ENCODE assay signal across 19 cellular contexts in the genomic region with DNA sequence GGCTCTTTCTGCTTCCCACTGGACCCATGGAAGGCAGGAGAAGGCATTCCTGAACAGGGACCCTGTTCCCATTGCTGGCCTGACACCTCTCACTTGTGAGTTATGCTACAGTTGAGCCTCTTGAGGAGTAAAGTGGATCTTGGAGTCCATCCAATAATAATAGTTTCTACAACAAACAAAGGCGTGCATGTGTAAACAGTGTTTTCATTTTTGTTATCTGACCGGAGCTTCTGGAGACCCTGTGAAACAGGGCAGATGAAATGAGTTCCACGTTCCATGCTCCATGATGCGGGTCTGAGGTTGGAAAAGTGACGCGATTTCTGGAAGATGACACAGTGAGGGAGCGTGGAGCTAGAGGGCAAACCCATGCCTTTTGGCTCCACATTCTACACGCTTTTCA.
A peak's percentile ranks its signal among the peaks of the same experiment; 100 is the strongest.
DNase-seq lines count a peak whose midpoint lies in the region; ATAC-seq and FAIRE-seq lines count a peak whose summit lies in the region.
"Had no signal": no experiment of that assay in that cellular context is flagged by ENCODE, and none has a peak within 500 bp of the region (broad histone marks: within the 10 kb centered on the region; RNA-seq: fewer than 3 reads in every experiment).

No MANE protein-coding gene starts in this region.

- no peaks in the 10 kb centered on the region for H3K27me3 Mint-ChIP-seq in T-helper 2 cell treated with Interferon-gamma antibody and Interleukin-4, amounts not matched to agents 5 μg/mL and 100 μg/mL, for 36 hours (ENCODE audit: low read depth)
- H3K27me3 Mint-ChIP-seq: CD4-positive, alpha-beta T cell had no signal

- no peak overlapping the region for H2BK12ac ChIP-seq in trophoblast cell (ENCODE audit: low read length)

- H4K91ac ChIP-seq in trophoblast cell (ENCODE audit: low read depth, low read length): no peak overlapping the region

- H3K4me2 ChIP-seq in trophoblast cell (ENCODE audit: low read length): no peak overlapping the region
- H3K4me2 ChIP-seq: PC-9 had no signal

- no peak overlapping the region for H3K27ac ChIP-seq in trophoblast cell (ENCODE audit: low read depth, low read length)
- H3K27ac ChIP-seq: 22Rv1, PC-9 had no signal

- H3K27me3 ChIP-seq in trophoblast cell (ENCODE audit: insufficient read depth, low read length): no peaks in the 10 kb centered on the region

- H2BK120ac ChIP-seq in trophoblast cell (ENCODE audit: insufficient read depth, low read length, poor library complexity): no peak overlapping the region

- no peak overlapping the region for H3K4me3 ChIP-seq in trophoblast cell (ENCODE audit: low read depth, low read length)
- H3K4me3 ChIP-seq: PC-9, transverse colon had no signal

- no peak overlapping the region for H4K8ac ChIP-seq in trophoblast cell (ENCODE audit: low read depth, low read length)

- H3K9me3 Mint-ChIP-seq in T-helper 2 cell treated with Interferon-gamma antibody and Interleukin-4, amounts not matched to agents 5 μg/mL and 100 μg/mL, for 36 hours: peaks cover 1% of the 10 kb centered on the region
- H3K9me3 Mint-ChIP-seq: CD4-positive, alpha-beta T cell had no signal

- peak; percentile 13 for DNase-seq in NCI-H1092 treated with DMSO at 0.1 percent for 48 hours (lab: John Stamatoyannopoulos, UW)
- DNase-seq in NCI-H1092 (lab: John Stamatoyannopoulos, UW): no peak
- peak; percentile 73 for DNase-seq in NCI-H345 (lab: John Stamatoyannopoulos, UW)
- DNase-seq in trophoblast cell: peak; percentile 94 to 99
- no peak for DNase-seq in central memory CD4-positive, alpha-beta T cell
- no peak for DNase-seq in T-helper 2 cell treated with Interferon-gamma antibody and Interleukin-4, amounts not matched to agents 5 μg/mL and 100 μg/mL, for 36 hours (ENCODE audit: low spot score)
- DNase-seq: activated naive CD4-positive, alpha-beta T cell treated with anti-CD3 and anti-CD28 coated beads, Interleukin-2, amount 50 U/mL, for 16 hours; CD4-positive, alpha-beta T cell; cerebellar nuclear complex; Karpas-422; NCI-H2171; PC-9; stimulated activated CD4-positive, alpha-beta T cell treated with anti-CD3 and anti-CD28 coated beads, Interleukin-4, amount 100 ng/mL, for 1 hour; T-helper 1 cell; transverse colon had no signal

- H2BK5ac ChIP-seq in trophoblast cell (ENCODE audit: low read depth, low read length, poor library complexity): no peak overlapping the region

- no peak overlapping the region for H3K14ac ChIP-seq in trophoblast cell (ENCODE audit: low read length)

- peaks cover 8% of the 10 kb centered on the region for H3K9me3 ChIP-seq in trophoblast cell (ENCODE audit: insufficient read depth, low read depth, low read length)

- FAIRE-seq in endometrium (lab: Jason Lieb, UNC): peak; percentile 85

- H3K23ac ChIP-seq in trophoblast cell (ENCODE audit: low read length): no peak overlapping the region

- no CpG with 5 or more reads among the region's 8 CpGs for WGBS in trophoblast cell (ENCODE audit: extremely low coverage, insufficient coverage, insufficient read length)

- H2AFZ ChIP-seq in trophoblast cell (ENCODE audit: insufficient read depth, low read length, poor library complexity): no peak overlapping the region
- H2AFZ ChIP-seq: PC-9 had no signal

- H3K27ac Mint-ChIP-seq in T-helper 2 cell treated with Interferon-gamma antibody and Interleukin-4, amounts not matched to agents 5 μg/mL and 100 μg/mL, for 36 hours: no peak overlapping the region
- H3K27ac Mint-ChIP-seq: CD4-positive, alpha-beta T cell had no signal

- no peak overlapping the region for H2AK5ac ChIP-seq in trophoblast cell (ENCODE audit: low read length)

- no peak overlapping the region for H3K18ac ChIP-seq in trophoblast cell (ENCODE audit: low read length)

- no peaks in the 10 kb centered on the region for H3K36me3 ChIP-seq in trophoblast cell (ENCODE audit: control insufficient read depth in 1 of 2, insufficient read depth in 2 of 2, low read length in 2 of 2)
- H3K36me3 ChIP-seq: transverse colon had no signal

- no peak overlapping the region for H3K4ac ChIP-seq in trophoblast cell (ENCODE audit: low read depth, low read length)

- ATAC-seq in GM19452 (IDR thresholded peaks at IDR 0.05; ENCODE audit: unreplicated experiment): no peak
- ATAC-seq: activated CD4-positive, CD25-positive, alpha-beta regulatory T cell treated with anti-CD3 and anti-CD28 coated beads, Interleukin-2, amount 50 U/mL, for 24 hours had no signal

- peaks cover 8% of the 10 kb centered on the region for H3K79me1 ChIP-seq in trophoblast cell (ENCODE audit: low read length)

- no peaks in the 10 kb centered on the region for H3K36me3 Mint-ChIP-seq in T-helper 2 cell treated with Interferon-gamma antibody and Interleukin-4, amounts not matched to agents 5 μg/mL and 100 μg/mL, for 36 hours (ENCODE audit: low read depth)

- no peak overlapping the region for H4K12ac ChIP-seq in trophoblast cell (ENCODE audit: low read depth, low read length)

- H3K79me2 ChIP-seq in trophoblast cell (ENCODE audit: control insufficient read depth, insufficient read depth, low read length, poor library complexity): peaks cover 3% of the 10 kb centered on the region

- H3K4me3 Mint-ChIP-seq in T-helper 2 cell treated with Interferon-gamma antibody and Interleukin-4, amounts not matched to agents 5 μg/mL and 100 μg/mL, for 36 hours: no peak overlapping the region
- H3K4me3 Mint-ChIP-seq: CD4-positive, alpha-beta T cell had no signal

- H3K4me1 ChIP-seq in trophoblast cell (ENCODE audit: control insufficient read depth in 1 of 2, insufficient read depth in 2 of 2, low read length in 2 of 2): peaks cover 7 to 8% of the 10 kb centered on the region in 2 experiments

- no peaks in the 10 kb centered on the region for H3K4me1 Mint-ChIP-seq in T-helper 2 cell treated with Interferon-gamma antibody and Interleukin-4, amounts not matched to agents 5 μg/mL and 100 μg/mL, for 36 hours (ENCODE audit: low read depth)

- H3K9ac ChIP-seq in trophoblast cell (ENCODE audit: low read length): no peak overlapping the region

Comparison
In these comparisons a context has a peak if more than half of its experiments do, and no peak if none do; other contexts are left out.
1. DNase-seq: peak in NCI-H1092 treated with DMSO at 0.1 percent for 48 hours (single experiment), NCI-H345 (single experiment) and trophoblast cell (2 of 2); none in NCI-H1092 (single experiment), central memory CD4-positive, alpha-beta T cell (single experiment) and T-helper 2 cell treated with Interferon-gamma antibody and Interleukin-4, amounts not matched to agents 5 μg/mL and 100 μg/mL, for 36 hours (single experiment).